8 cellular contexts compared by ENCODE assay signal in genomic region chr17:30700833-30701232, GRCh38.
A peak's percentile ranks its signal among the peaks of the same experiment; 100 is the strongest.
DNase-seq lines count a peak whose midpoint lies in the region; ATAC-seq, FAIRE-seq and TF ChIP-seq lines count a peak whose summit lies in the region.
"Not testable (repeated sequence)": the region's sequence is repeated elsewhere in the genome, so short reads cannot be mapped to it uniquely, and the experiment has no call there.

No MANE protein-coding gene starts in this region.

- POLR2A ChIA-PET in HEK293 (lab: Yijun Ruan, JAX); K562 (lab: Yijun Ruan, JAX): not testable (repeated sequence)

- H3K4me3 Mint-ChIP-seq in endothelial cell (ENCODE audit: unreplicated experiment) (peak overlapping the region; percentile 69), progenitor cell of endocrine pancreas (ENCODE audit: low read depth) (peak overlapping the region; percentile 3)

- H3K9me3 ChIP-seq in HEK293 (ENCODE audit: control insufficient read depth, insufficient read depth, low read depth, low read length); NT2/D1 (ENCODE audit: insufficient read depth, low read length); K562 (replicated peaks; ENCODE audit: control insufficient read depth, insufficient read depth, low read depth, low read length); iPS-15b (ENCODE audit: control insufficient read depth, insufficient read depth, low read length): not testable (repeated sequence)

- H3K18ac ChIP-seq in mesendoderm (ENCODE audit: low read length): peak overlapping the region; percentile 94

- H3K27me3 Mint-ChIP-seq in endothelial cell (ENCODE audit: unreplicated experiment): peaks cover 12% of the 10 kb centered on the region
- not testable (repeated sequence) for H3K27me3 Mint-ChIP-seq in progenitor cell of endocrine pancreas

- not testable (repeated sequence) for DNase-seq in NT2/D1 (ENCODE audit: low read depth, low spot score); K562 (ENCODE audit: extremely low read depth in 1 of 4, low spot score in 3 of 4); endothelial cell (ENCODE audit: low spot score); mesendoderm; progenitor cell of endocrine pancreas (ENCODE audit: low spot score, unreplicated experiment)

- not testable (repeated sequence) for H2BK5ac ChIP-seq in mesendoderm (ENCODE audit: low read length)

- H2BK120ac ChIP-seq in mesendoderm (ENCODE audit: low read depth, low read length): peak overlapping the region; percentile 85

- H3K4me3 ChIP-seq in HEK293 (ENCODE audit: low read depth, low read length); NT2/D1 (ENCODE audit: insufficient read length, low read depth); K562; iPS-15b (ENCODE audit: low read depth, low read length); mesendoderm (ENCODE audit: low read length): not testable (repeated sequence)

- not testable (repeated sequence) for H3K4me2 ChIP-seq in K562 (ENCODE audit: insufficient read depth, low read length); mesendoderm (ENCODE audit: low read length)

- not testable (repeated sequence) for H4K5ac ChIP-seq in mesendoderm (ENCODE audit: low read length)

- H3K36me3 ChIP-seq in HEK293 (ENCODE audit: control insufficient read depth in 2 of 2, insufficient read depth in 1 of 2, low read length in 2 of 2); NT2/D1 (ENCODE audit: insufficient read depth, insufficient read length, low read length); K562 (ENCODE audit: control insufficient read depth, insufficient read depth, low read length); iPS-15b (ENCODE audit: control insufficient read depth, insufficient read depth, low read length); mesendoderm (ENCODE audit: control insufficient read depth, insufficient read depth, low read length): not testable (repeated sequence)

- not testable (repeated sequence) for H4K20me1 ChIP-seq in K562 (replicated peaks; ENCODE audit: control insufficient read depth, insufficient read depth, low read length)

- not testable (repeated sequence) for TF ChIP-seq EP300 in K562 (IDR thresholded peaks at IDR 0.05; ENCODE audit: low read length)

- peak overlapping the region; percentile 57 for H3K9ac ChIP-seq in NT2/D1 (ENCODE audit: insufficient read length, low read depth)
- not testable (repeated sequence) for H3K9ac ChIP-seq in K562 (ENCODE audit: insufficient read depth in 1 of 2, low read depth in 2 of 2, low read length in 2 of 2); mesendoderm (ENCODE audit: low read length)
- peak overlapping the region; percentile 54 for H3K9ac ChIP-seq in iPS-15b (ENCODE audit: low read depth, low read length)

- not testable (repeated sequence) for H3K79me1 ChIP-seq in mesendoderm (ENCODE audit: low read length)

- not testable (repeated sequence) for TF ChIP-seq RAD21 in K562 (CRISPR knock-in tag; conservative IDR thresholded peaks at IDR 0.05 in 1 of 2, IDR thresholded peaks at IDR 0.05 in 1 of 2)

- H3K9me1 ChIP-seq in K562 (ENCODE audit: control insufficient read depth, insufficient read depth, low read length): not testable (repeated sequence)

- BruUV-seq in K562 (replicated peaks; lab: Mats Ljungman, UMichigan): not testable (repeated sequence)

- H3K79me2 ChIP-seq in K562 (ENCODE audit: control insufficient read depth, insufficient read depth, low read length); mesendoderm (ENCODE audit: control insufficient read depth, insufficient read depth, low read length): not testable (repeated sequence)

- in situ Hi-C loops in K562 (cut with MboI): loop anchor here (25.0 kb wide), 1 partner anchor 364 kb away; the partner anchor contains the start of gene TMIGD1

- not testable (repeated sequence) for ATAC-seq in K562

- H3K4ac ChIP-seq in mesendoderm (ENCODE audit: low read depth, low read length): peak overlapping the region; percentile 70

- not testable (repeated sequence) for H4K8ac ChIP-seq in mesendoderm (ENCODE audit: low read depth, low read length)

- not testable (repeated sequence) for H3K4me1 ChIP-seq in HEK293 (ENCODE audit: control insufficient read depth, insufficient read depth, low read length); NT2/D1 (ENCODE audit: insufficient read depth, insufficient read length); iPS-15b (ENCODE audit: control insufficient read depth, insufficient read depth, low read length); mesendoderm (ENCODE audit: control insufficient read depth, low read depth, low read length)
- H3K4me1 ChIP-seq in K562 (replicated peaks in 1 of 2; ENCODE audit: control insufficient read depth in 2 of 2, insufficient read depth in 2 of 2, low read length in 2 of 2): peaks cover 7 to 21% of the 10 kb centered on the region in 2 experiments; a peak in 3 of 5 replicates

- TF ChIP-seq POLR2A in K562 (conservative IDR thresholded peaks at IDR 0.05): not testable (repeated sequence)

- H3K23ac ChIP-seq in mesendoderm (ENCODE audit: low read length): not testable (repeated sequence)

- peak overlapping the region; percentile 51; the same call in 1 of the 2 replicates for H3K27ac ChIP-seq in 22Rv1
- H3K27ac ChIP-seq in HEK293 (ENCODE audit: extremely low read depth, low read depth, low read length); K562 (ENCODE audit: extremely low read depth, low read depth, low read length): not testable (repeated sequence)
- H3K27ac ChIP-seq in mesendoderm (ENCODE audit: low read depth, low read length): peak overlapping the region; percentile 88

- TF ChIP-seq CTCF in 22Rv1 (IDR thresholded peaks at IDR 0.05); HEK293 (tag by site-specific recombination; IDR thresholded peaks at IDR 0.05); K562 (IDR thresholded peaks at IDR 0.05 in 2 of 3, conservative IDR thresholded peaks at IDR 0.05 in 1 of 3; ENCODE audit: insufficient read depth in 2 of 3, low read depth in 1 of 3, low read length in 3 of 3); endothelial cell (IDR thresholded peaks at IDR 0.05; ENCODE audit: unreplicated experiment); progenitor cell of endocrine pancreas (IDR thresholded peaks at IDR 0.05; ENCODE audit: unreplicated experiment): not testable (repeated sequence)

- WGBS in K562 (ENCODE audit: insufficient coverage, low coverage, missing lambda C conversion rate): 28% methylated on average over 9 of the region's 11 CpGs
- no CpG with 5 or more reads among the region's 11 CpGs for WGBS in mesendoderm (ENCODE audit: extremely low coverage, insufficient coverage, low lambda C conversion rate)

- peak overlapping the region; percentile 59; the same call in 1 of the 2 replicates for H2AFZ ChIP-seq in K562 (ENCODE audit: low read depth, low read length)

- H3K36me3 Mint-ChIP-seq in endothelial cell (ENCODE audit: low read depth, unreplicated experiment); progenitor cell of endocrine pancreas (ENCODE audit: insufficient read depth): not testable (repeated sequence)

- CTCF ChIA-PET in HEK293 (lab: Yijun Ruan, JAX); K562 (lab: Yijun Ruan, JAX; ENCODE audit: low intra/inter-chr PET ratio): not testable (repeated sequence)

- intact Hi-C loops in K562 (cut with micrococcal nuclease): not testable (repeated sequence)

- H2BK15ac ChIP-seq in mesendoderm (replicated peaks; ENCODE audit: low read depth): not testable (repeated sequence)

- H3K27ac Mint-ChIP-seq in endothelial cell (ENCODE audit: unreplicated experiment): not testable (repeated sequence)
- H3K27ac Mint-ChIP-seq in progenitor cell of endocrine pancreas: peak overlapping the region; percentile 92

- H3K27me3 ChIP-seq in NT2/D1 (ENCODE audit: insufficient read depth, insufficient read length); K562 (ENCODE audit: control insufficient read depth in 2 of 2, insufficient read depth in 2 of 2, low read length in 2 of 2); iPS-15b (ENCODE audit: control insufficient read depth, insufficient read depth, low read length); mesendoderm (ENCODE audit: insufficient read depth, low read length, poor library complexity): not testable (repeated sequence)

- not testable (repeated sequence) for H3K9me3 Mint-ChIP-seq in endothelial cell (ENCODE audit: unreplicated experiment); progenitor cell of endocrine pancreas (ENCODE audit: low read depth)

- peak overlapping the region; percentile 68 for H3K56ac ChIP-seq in mesendoderm (ENCODE audit: low read length)

- not testable (repeated sequence) for H3K4me1 Mint-ChIP-seq in endothelial cell (ENCODE audit: unreplicated experiment); progenitor cell of endocrine pancreas (ENCODE audit: low read depth)

- peak; percentile 74 for FAIRE-seq in K562 (lab: Jason Lieb, UNC)

- not testable (repeated sequence) for H2AK5ac ChIP-seq in mesendoderm (ENCODE audit: low read length)

TF ChIP-seq in HEK293, 187 proteins besides CTCF, POLR2A, EP300 and RAD21:
- TF ChIP-seq ZNF629 (tag by site-specific recombination; IDR thresholded peaks at IDR 0.05) (0 out of 2 replicates have a peak, but pooled peaks have one; percentile 23), ZFP69B (tag by site-specific recombination; IDR thresholded peaks at IDR 0.05) (0 out of 2 replicates have a peak, but pooled peaks have one; percentile 20)

TF ChIP-seq in K562, 482 proteins besides CTCF, POLR2A, EP300 and RAD21 (continues in another document):
- TF ChIP-seq ZNF311 (CRISPR knock-in tag; IDR thresholded peaks at IDR 0.05): peak; percentile 48; the same call in 1 of the 2 replicates
- TF ChIP-seq ZNF740 (CRISPR knock-in tag; IDR thresholded peaks at IDR 0.05): not testable (repeated sequence)
- TF ChIP-seq ZNF740 (tag; IDR thresholded peaks at IDR 0.05): peak in 1 of 2 experiments; percentile 52; a peak in 1 of 4 replicates
